ENCODE assay signal across 13 cellular contexts in genomic region chr17:77495575-77495974, GRCh38.
DNase-seq lines count a peak whose midpoint lies in the region; ATAC-seq and TF ChIP-seq lines count a peak whose summit lies in the region.
"Had no signal": no experiment of that assay in that cellular context is flagged by ENCODE, and none has a peak within 500 bp of the region (broad histone marks: within the 10 kb centered on the region; RNA-seq: fewer than 3 reads in every experiment).

No MANE protein-coding gene starts in this region.

- H3K9me2 ChIP-seq in OCI-LY1 (ENCODE audit: low read depth, low read length), result no peaks in the 10 kb centered on the region

- H3K27me3 Mint-ChIP-seq in activated naive CD4-positive, alpha-beta T cell treated with anti-CD3 and anti-CD28 coated beads for 36 hours (ENCODE audit: low read depth), result no peaks in the 10 kb centered on the region
- H3K27me3 Mint-ChIP-seq in immature natural killer cell (ENCODE audit: low read depth in 3 of 3), result peaks cover 2 to 13% (median 3%) of the 10 kb centered on the region in 3 donors

- DNase-seq in activated naive CD4-positive, alpha-beta T cell treated with anti-CD3 and anti-CD28 coated beads, Interleukin-2, amount 50 U/mL, for 72 hours (ENCODE audit: low spot score in 2 of 2), result peak in 1 of 2 donors; percentile 48
- DNase-seq in activated naive CD4-positive, alpha-beta T cell treated with anti-CD3 and anti-CD28 coated beads for 36 hours, result no peak
- DNase-seq in immature natural killer cell, result no peak
- peak; percentile 49 to 65 for DNase-seq in suprapubic skin (ENCODE audit: low spot score in 2 of 2)
- no peak for DNase-seq in superior temporal gyrus (ENCODE audit: extremely low spot score)
- no peak for DNase-seq in middle frontal gyrus (ENCODE audit: extremely low spot score, low spot score)
- DNase-seq in NCI-H510A treated with DMSO at 0.1 percent for 48 hours (lab: John Stamatoyannopoulos, UW), result no peak
- DNase-seq: foreskin keratinocyte had no signal

- TF ChIP-seq POLR2A in suprapubic skin (IDR thresholded peaks at IDR 0.05), result no peak

- H3K4me2 ChIP-seq in OCI-LY1 (ENCODE audit: low read length), result no peak overlapping the region
- H3K4me2 ChIP-seq: GM23338 had no signal

- peak overlapping the region; percentile 87 for H3K27ac ChIP-seq in OCI-LY1 (ENCODE audit: low read depth, low read length, poor library complexity, severe bottlenecking)
- no peak overlapping the region for H3K27ac ChIP-seq in suprapubic skin
- H3K27ac ChIP-seq: foreskin keratinocyte had no signal

- no peak for TF ChIP-seq EP300 in suprapubic skin (IDR thresholded peaks at IDR 0.05)

- no peak overlapping the region for H3K4me3 Mint-ChIP-seq in activated naive CD4-positive, alpha-beta T cell treated with anti-CD3 and anti-CD28 coated beads for 36 hours
- H3K4me3 Mint-ChIP-seq in immature natural killer cell, result no peak overlapping the region
- H3K4me3 Mint-ChIP-seq: GM23338; nephron; T-helper 1 cell treated with Interleukin-12 subunit alpha and Interleukin-12 subunit beta and Interleukin-4 antibody, amounts not matched to agents 30 μg/mL and 1 μg/mL, for 36 hours had no signal

- no peaks in the 10 kb centered on the region for H4K20me1 ChIP-seq in OCI-LY1 (ENCODE audit: insufficient read depth, low read length)

- peak overlapping the region; percentile 10 to 72 for H3K27ac Mint-ChIP-seq in activated naive CD4-positive, alpha-beta T cell treated with anti-CD3 and anti-CD28 coated beads, Interleukin-2, amount 50 U/mL, for 72 hours
- H3K27ac Mint-ChIP-seq in activated naive CD4-positive, alpha-beta T cell treated with anti-CD3 and anti-CD28 coated beads for 36 hours, result no peak overlapping the region
- H3K27ac Mint-ChIP-seq in immature natural killer cell, result peak overlapping the region in 4 of 6 donors; percentile 46 to 88 (median 66)
- H3K27ac Mint-ChIP-seq: GM23338 had no signal

- no peaks in the 10 kb centered on the region for H3K9me3 Mint-ChIP-seq in activated naive CD4-positive, alpha-beta T cell treated with anti-CD3 and anti-CD28 coated beads, Interleukin-2, amount 50 U/mL, for 72 hours
- no peaks in the 10 kb centered on the region for H3K9me3 Mint-ChIP-seq in activated naive CD4-positive, alpha-beta T cell treated with anti-CD3 and anti-CD28 coated beads for 36 hours
- no peaks in the 10 kb centered on the region for H3K9me3 Mint-ChIP-seq in immature natural killer cell
- H3K9me3 Mint-ChIP-seq: GM23338; nephron; T-helper 1 cell treated with Interleukin-12 subunit alpha and Interleukin-12 subunit beta and Interleukin-4 antibody, amounts not matched to agents 30 μg/mL and 1 μg/mL, for 36 hours had no signal

- no peak for TF ChIP-seq CTCF in OCI-LY1 (IDR thresholded peaks at IDR 0.05; ENCODE audit: low read length)
- no peak for TF ChIP-seq CTCF in suprapubic skin (IDR thresholded peaks at IDR 0.05)

- H3K36me3 ChIP-seq in OCI-LY1 (ENCODE audit: insufficient read depth, low read length) (peaks cover 98% of the 10 kb centered on the region), suprapubic skin (peaks cover 71% of the 10 kb centered on the region)

- WGBS in suprapubic skin, result 86% methylated on average over 11 of the region's 11 CpGs

- H2AFZ ChIP-seq in OCI-LY1 (ENCODE audit: low read length), result no peak overlapping the region
- H2AFZ ChIP-seq: GM23338 had no signal

- intact Hi-C loops in activated naive CD4-positive, alpha-beta T cell treated with anti-CD3 and anti-CD28 coated beads for 36 hours (cut with micrococcal nuclease), result loop anchor here (1.0 to 2.0 kb wide), 4 partner anchors 65 to 213 kb away; no protein-coding TSS in a partner anchor

- H3K36me3 Mint-ChIP-seq in activated naive CD4-positive, alpha-beta T cell treated with anti-CD3 and anti-CD28 coated beads, Interleukin-2, amount 50 U/mL, for 72 hours, result peaks cover 0 to 24% of the 10 kb centered on the region in 2 donors
- peaks cover 22% of the 10 kb centered on the region for H3K36me3 Mint-ChIP-seq in activated naive CD4-positive, alpha-beta T cell treated with anti-CD3 and anti-CD28 coated beads for 36 hours (ENCODE audit: low read depth)
- peaks cover 5 to 17% (median 8%) of the 10 kb centered on the region in 3 donors for H3K36me3 Mint-ChIP-seq in immature natural killer cell

- no peak overlapping the region; the same call in 1 of the 2 replicates for H3K9ac ChIP-seq in OCI-LY1 (ENCODE audit: low read length)

- peaks cover 7% of the 10 kb centered on the region for H3F3A ChIP-seq in OCI-LY1 (ENCODE audit: insufficient read depth, low read length)

- H3K4me3 ChIP-seq in OCI-LY1 (ENCODE audit: low read depth, low read length, poor library complexity, severe bottlenecking) (no peak overlapping the region), suprapubic skin (no peak overlapping the region)
- H3K4me3 ChIP-seq: GM23338, lung had no signal

- CTCF ChIA-PET in activated naive CD4-positive, alpha-beta T cell treated with anti-CD3 and anti-CD28 coated beads for 36 hours (lab: Charles Lee), result interaction anchor here (0.5 to 4.1 kb wide), 14 partner anchors 10 to 397 kb away, joined by 3 to 93 read pairs (median 8); no protein-coding TSS in a partner anchor

- peaks cover 49% of the 10 kb centered on the region for H3K4me1 ChIP-seq in OCI-LY1 (ENCODE audit: insufficient read depth, low read length, severe bottlenecking)
- H3K4me1 ChIP-seq in suprapubic skin, result peaks cover 10% of the 10 kb centered on the region
- H3K4me1 ChIP-seq: foreskin keratinocyte had no signal

- no peaks in the 10 kb centered on the region for H3K79me2 ChIP-seq in OCI-LY1 (ENCODE audit: insufficient read depth, low read length)

- H3K9me3 ChIP-seq in OCI-LY1 (ENCODE audit: low read length), result no peaks in the 10 kb centered on the region
- H3K9me3 ChIP-seq in suprapubic skin, result no peaks in the 10 kb centered on the region

- ATAC-seq in activated naive CD4-positive, alpha-beta T cell treated with anti-CD3 and anti-CD28 coated beads, Interleukin-2, amount 50 U/mL, for 72 hours, result no peak

- H3K27me3 ChIP-seq in OCI-LY1 (ENCODE audit: insufficient read depth, low read length) (no peaks in the 10 kb centered on the region), suprapubic skin (no peaks in the 10 kb centered on the region)
- H3K27me3 ChIP-seq: foreskin keratinocyte had no signal

- H3K4me1 Mint-ChIP-seq in activated naive CD4-positive, alpha-beta T cell treated with anti-CD3 and anti-CD28 coated beads for 36 hours (ENCODE audit: low read depth), result peaks cover 11% of the 10 kb centered on the region
- peaks cover 19% of the 10 kb centered on the region in 2 donors for H3K4me1 Mint-ChIP-seq in immature natural killer cell

Comparison
In these comparisons a context has a peak if more than half of its experiments do, and no peak if none do; other contexts are left out.
1. DNase-seq: peak in suprapubic skin (2 of 2); none in activated naive CD4-positive, alpha-beta T cell treated with anti-CD3 and anti-CD28 coated beads for 36 hours (single experiment), immature natural killer cell (0 of 3), superior temporal gyrus (single experiment), middle frontal gyrus (single experiment) and NCI-H510A treated with DMSO at 0.1 percent for 48 hours (single experiment).